13 cellular contexts compared by ENCODE assay signal in the genomic region with DNA sequence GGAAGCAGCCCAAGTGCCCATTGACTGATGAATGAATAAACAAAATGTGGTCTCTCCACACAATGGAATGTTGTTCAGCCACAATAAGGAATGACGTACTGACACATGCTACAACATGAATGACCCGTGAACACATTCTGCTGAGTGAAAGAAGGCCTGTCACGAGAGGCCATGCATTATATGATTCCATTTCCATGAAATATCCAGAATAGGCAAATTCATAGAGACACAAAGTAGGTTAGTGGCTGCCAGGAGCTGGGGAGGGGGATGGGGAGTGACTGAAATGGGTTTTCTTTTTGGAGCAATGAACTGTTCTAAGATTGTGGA. TPM values are rescaled to one million over a fixed set of nuclear protein-coding genes. Genes with fewer than 3 reads are reported as not detected.
A peak's percentile ranks its signal among the peaks of the same experiment; 100 is the strongest.
DNase-seq lines count a peak whose midpoint lies in the region; ATAC-seq and TF ChIP-seq lines count a peak whose summit lies in the region.
"Had no signal": no experiment of that assay in that cellular context is flagged by ENCODE, and none has a peak within 500 bp of the region (broad histone marks: within the 10 kb centered on the region; RNA-seq: fewer than 3 reads in every experiment).

No MANE protein-coding gene starts in this region.

- no peak for TF ChIP-seq CTCF in breast epithelium (IDR thresholded peaks at IDR 0.05)
- no peak for TF ChIP-seq CTCF in lower lobe of right lung (IDR thresholded peaks at IDR 0.05)
- no peak for TF ChIP-seq CTCF in vagina (IDR thresholded peaks at IDR 0.05)

- ATAC-seq in activated CD8-positive, alpha-beta memory T cell treated with anti-CD3 and anti-CD28 coated beads, Interleukin-2, amount 10 ng/mL, durations not matched to agents 7 days and 5 days, result no peak
- ATAC-seq in lower lobe of right lung, result peak; percentile 78 to 90
- no peak for ATAC-seq in HG02798 (IDR thresholded peaks at IDR 0.05; ENCODE audit: poor library complexity, unreplicated experiment)

- H3K4me3 ChIP-seq in breast epithelium (no peak overlapping the region), lower lobe of right lung (no peak overlapping the region), vagina (no peak overlapping the region)
- H3K4me3 ChIP-seq: colonic mucosa had no signal

- no peak overlapping the region for H3K4me3 Mint-ChIP-seq in activated CD8-positive, alpha-beta memory T cell treated with anti-CD3 and anti-CD28 coated beads, Interleukin-2, amount 10 ng/mL, durations not matched to agents 7 days and 5 days
- H3K4me3 Mint-ChIP-seq: T-helper 1 cell treated with Interleukin-12 subunit alpha and Interleukin-12 subunit beta and Interleukin-4 antibody, amounts not matched to agents 30 μg/mL and 1 μg/mL, for 36 hours had no signal

- no peak overlapping the region for H3K27ac Mint-ChIP-seq in activated CD8-positive, alpha-beta memory T cell treated with anti-CD3 and anti-CD28 coated beads, Interleukin-2, amount 10 ng/mL, durations not matched to agents 7 days and 5 days
- H3K27ac Mint-ChIP-seq: T-helper 1 cell treated with Interleukin-12 subunit alpha and Interleukin-12 subunit beta and Interleukin-4 antibody, amounts not matched to agents 30 μg/mL and 1 μg/mL, for 36 hours had no signal

- H3K27me3 ChIP-seq in breast epithelium, result no peaks in the 10 kb centered on the region
- H3K27me3 ChIP-seq in lower lobe of right lung (ENCODE audit: low read depth), result no peaks in the 10 kb centered on the region
- no peaks in the 10 kb centered on the region for H3K27me3 ChIP-seq in vagina
- H3K27me3 ChIP-seq: colonic mucosa had no signal

- TF ChIP-seq POLR2A in breast epithelium (IDR thresholded peaks at IDR 0.05), result no peak
- TF ChIP-seq POLR2A in vagina (IDR thresholded peaks at IDR 0.05), result no peak

- CTCF ChIA-PET in activated CD8-positive, alpha-beta memory T cell treated with anti-CD3 and anti-CD28 coated beads, Interleukin-2, amount 10 ng/mL, durations not matched to agents 7 days and 5 days (lab: Charles Lee), result interaction anchor here (0.7 kb wide), 1 partner anchor 68 kb away, joined by 3 read pairs; no protein-coding TSS in a partner anchor

- H3K27ac ChIP-seq in breast epithelium, result peak overlapping the region; percentile 13 to 56
- H3K27ac ChIP-seq in lower lobe of right lung, result peak overlapping the region; percentile 57
- H3K27ac ChIP-seq in vagina, result peak overlapping the region; percentile 77
- H3K27ac ChIP-seq: colonic mucosa, parathyroid adenoma had no signal

- DNase-seq in activated CD8-positive, alpha-beta memory T cell treated with anti-CD3 and anti-CD28 coated beads, Interleukin-2, amount 10 ng/mL, durations not matched to agents 7 days and 5 days, result peak; percentile 19
- DNase-seq in activated CD8-positive, alpha-beta memory T cell treated with anti-CD3 and anti-CD28 coated beads, Interleukin-2, amount 50 U/mL, for 48 hours, result no peak
- peak in 1 of 2 donors; percentile 61 for DNase-seq in breast epithelium (ENCODE audit: low spot score in 2 of 2)
- DNase-seq in lower lobe of right lung, result no peak
- DNase-seq in vagina (ENCODE audit: extremely low spot score in 2 of 2), result no peak
- no peak for DNase-seq in NCI-H2196 (lab: John Stamatoyannopoulos, UW; ENCODE audit: unreplicated experiment)
- no peak for DNase-seq in CD1c-positive myeloid dendritic cell (ENCODE audit: extremely low spot score)
- DNase-seq: 8988T; activated T-cell treated with anti-CD3 and anti-CD28 coated beads, Interleukin-2, amount 50 U/mL, for 1 hour; colonic mucosa had no signal

- peaks cover 10% of the 10 kb centered on the region for H3K4me1 Mint-ChIP-seq in activated CD8-positive, alpha-beta memory T cell treated with anti-CD3 and anti-CD28 coated beads, Interleukin-2, amount 10 ng/mL, durations not matched to agents 7 days and 5 days

- H3K9me3 Mint-ChIP-seq in activated CD8-positive, alpha-beta memory T cell treated with anti-CD3 and anti-CD28 coated beads, Interleukin-2, amount 10 ng/mL, durations not matched to agents 7 days and 5 days (ENCODE audit: low read depth), result no peaks in the 10 kb centered on the region
- H3K9me3 Mint-ChIP-seq: T-helper 1 cell treated with Interleukin-12 subunit alpha and Interleukin-12 subunit beta and Interleukin-4 antibody, amounts not matched to agents 30 μg/mL and 1 μg/mL, for 36 hours had no signal

- no peaks in the 10 kb centered on the region for H3K27me3 Mint-ChIP-seq in activated CD8-positive, alpha-beta memory T cell treated with anti-CD3 and anti-CD28 coated beads, Interleukin-2, amount 10 ng/mL, durations not matched to agents 7 days and 5 days

- intact Hi-C loops in breast epithelium (cut with DNase I; ENCODE audit: low total_unique reads), result no loop called here
- intact Hi-C loops in lower lobe of right lung (cut with DNase I), result no loop called here
- intact Hi-C loops in vagina (cut with DNase I), result no loop called here

- H3K36me3 ChIP-seq in breast epithelium, result peaks cover 13% of the 10 kb centered on the region
- peaks cover 64% of the 10 kb centered on the region for H3K36me3 ChIP-seq in lower lobe of right lung
- peaks cover 0 to 48% of the 10 kb centered on the region in 2 donors for H3K36me3 ChIP-seq in vagina

- H3K36me3 Mint-ChIP-seq in activated CD8-positive, alpha-beta memory T cell treated with anti-CD3 and anti-CD28 coated beads, Interleukin-2, amount 10 ng/mL, durations not matched to agents 7 days and 5 days, result peaks cover 18% of the 10 kb centered on the region

- no peaks in the 10 kb centered on the region for H3K4me1 ChIP-seq in breast epithelium
- peaks cover 40% of the 10 kb centered on the region for H3K4me1 ChIP-seq in lower lobe of right lung
- H3K4me1 ChIP-seq in vagina, result peaks cover 59% of the 10 kb centered on the region
- H3K4me1 ChIP-seq: colonic mucosa, parathyroid adenoma had no signal

- no peaks in the 10 kb centered on the region for H3K9me3 ChIP-seq in breast epithelium
- no peaks in the 10 kb centered on the region for H3K9me3 ChIP-seq in lower lobe of right lung
- no peaks in the 10 kb centered on the region for H3K9me3 ChIP-seq in vagina
- H3K9me3 ChIP-seq: colonic mucosa had no signal

RNA-seq across cellular contexts. Expression of gene BICD2, which starts 41.4 kb away (rescaled TPM):
- total RNA-seq in activated CD8-positive, alpha-beta memory T cell treated with anti-CD3 and anti-CD28 coated beads, Interleukin-2, amount 10 ng/mL, durations not matched to agents 7 days and 5 days, result 10 to 100 TPM; 26.4 to 27.2 TPM
- total RNA-seq in breast epithelium (10 to 100 TPM; 22.8 to 56.0 (median 26.5) TPM), lower lobe of right lung (34.9 TPM), vagina (82.7 TPM)

RNA-seq across cellular contexts. Expression of gene IPPK, which starts 53.3 kb away (rescaled TPM):
- 10 to 100 TPM; 11.4 to 15.1 TPM for total RNA-seq in activated CD8-positive, alpha-beta memory T cell treated with anti-CD3 and anti-CD28 coated beads, Interleukin-2, amount 10 ng/mL, durations not matched to agents 7 days and 5 days
- total RNA-seq in breast epithelium (10 to 100 TPM in 2 of 3 donors, 1 to 10 TPM in 1; 5.8 to 22.8 (median 12.1) TPM), lower lobe of right lung (7.3 TPM), vagina (39.5 TPM)

Comparison
In these comparisons a context has a peak if more than half of its experiments do, and no peak if none do; other contexts are left out.
1. ATAC-seq: peak in lower lobe of right lung (2 of 2); none in activated CD8-positive, alpha-beta memory T cell treated with anti-CD3 and anti-CD28 coated beads, Interleukin-2, amount 10 ng/mL, durations not matched to agents 7 days and 5 days (single experiment) and HG02798 (single experiment).
2. Peak in every context shown above with its lines, with median percentiles within 50 percentile points of each other: H3K27ac ChIP-seq.